ENCODE assay signal across 8 cellular contexts in the genomic region with DNA sequence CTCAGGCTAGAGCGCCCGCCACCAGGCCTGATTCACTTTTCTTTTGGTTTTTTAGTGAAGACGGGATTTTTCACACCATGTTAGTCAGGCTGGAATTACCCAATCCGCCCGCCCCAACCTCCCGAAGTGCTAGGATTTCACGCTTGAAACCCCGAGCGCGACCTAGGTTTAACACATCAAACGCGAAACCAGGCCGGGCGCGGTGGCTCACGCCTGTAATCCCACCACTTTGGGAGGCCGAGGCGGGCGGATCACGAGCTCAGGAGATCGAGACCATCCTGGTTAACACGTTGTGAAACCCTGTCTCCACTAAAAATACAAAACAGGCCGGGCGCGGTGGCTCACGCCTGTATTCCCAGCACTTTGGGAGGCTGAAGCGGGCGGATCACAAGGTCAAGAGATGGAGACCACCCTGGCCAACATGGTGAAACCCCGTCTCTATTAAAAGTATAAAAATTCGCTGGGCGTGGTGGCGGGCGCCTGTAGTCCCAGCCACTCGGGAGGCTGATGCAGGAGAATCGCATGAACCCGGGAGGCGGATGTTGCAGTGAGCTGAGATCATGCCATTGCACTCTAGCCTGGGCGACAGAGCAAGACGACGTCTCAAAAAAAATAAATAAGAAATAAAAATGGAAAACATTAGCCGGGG. TPM values are rescaled to one million over a fixed set of nuclear protein-coding genes. Genes with fewer than 3 reads are reported as not detected.
DNase-seq lines count a peak whose midpoint lies in the region; ATAC-seq and TF ChIP-seq lines count a peak whose summit lies in the region.
"Not testable (repeated sequence)": the region's sequence is repeated elsewhere in the genome, so short reads cannot be mapped to it uniquely, and the experiment has no call there.

No MANE protein-coding gene starts in this region.

- DNase-seq in EH (ENCODE audit: low read depth) (peak; percentile 90), HT-29 (ENCODE audit: low spot score) (peak; percentile 99), NOMO-1 treated with DMSO at 0.1 percent for 48 hours (lab: John Stamatoyannopoulos, UW; ENCODE audit: unreplicated experiment) (peak; percentile 54), cardiac fibroblast (ENCODE audit: low read depth in 2 of 2) (peak; percentile 79 to 88), psoas muscle (peak; percentile 72 to 83), suprapubic skin (ENCODE audit: low spot score in 2 of 2) (peak; percentile 92 to 93)
- DNase-seq in activated CD4-positive, alpha-beta T cell treated with anti-CD3 and anti-CD28 coated beads, Interleukin-2, amount 50 U/mL, for 48 hours, result peak; percentile 82 to 88

- H3K9me3 ChIP-seq in iPS-18a (ENCODE audit: control insufficient read depth, low read depth, low read length); psoas muscle; suprapubic skin: not testable (repeated sequence)

- not testable (repeated sequence) for TF ChIP-seq EP300 in suprapubic skin (IDR thresholded peaks at IDR 0.05)

- TF ChIP-seq CTCF in cardiac fibroblast (IDR thresholded peaks at IDR 0.05; ENCODE audit: low read depth, low read length); psoas muscle (IDR thresholded peaks at IDR 0.05); suprapubic skin (IDR thresholded peaks at IDR 0.05): not testable (repeated sequence)

- peak overlapping the region; percentile 97 to 99 for H3K4me3 ChIP-seq in cardiac fibroblast (replicated peaks in 1 of 2; ENCODE audit: low read depth in 2 of 2, low read length in 2 of 2)
- H3K4me3 ChIP-seq in iPS-18a (ENCODE audit: low read length), result peak overlapping the region; percentile 77
- H3K4me3 ChIP-seq in psoas muscle, result peak overlapping the region; percentile 84
- H3K4me3 ChIP-seq in suprapubic skin, result peak overlapping the region; percentile 92

- peak; percentile 19 to 34 (median 26) for ATAC-seq in psoas muscle

- not testable (repeated sequence) for TF ChIP-seq POLR2A in suprapubic skin (IDR thresholded peaks at IDR 0.05)

- 1 to 2% (median 2%) methylated on average over 41 of the region's 41 CpGs for WGBS in psoas muscle, 3 donors
- 1% methylated on average over 41 of the region's 41 CpGs for WGBS in suprapubic skin

- H3K9ac ChIP-seq in iPS-18a (ENCODE audit: low read length), result peak overlapping the region; percentile 77

- H3K27me3 ChIP-seq in iPS-18a (ENCODE audit: control insufficient read depth, insufficient read depth, low read length); psoas muscle (ENCODE audit: insufficient read depth in 3 of 3, low read length in 2 of 3); suprapubic skin: not testable (repeated sequence)

- intact Hi-C loops in psoas muscle (cut with DNase I), result loop anchor here in 1 of 2 donors (2.0 kb wide), 1 partner anchor 40 kb away; a partner anchor contains a TSS

- peak overlapping the region; percentile 83 for H3K27ac ChIP-seq in iPS-18a (ENCODE audit: low read length)
- peak overlapping the region; percentile 100 for H3K27ac ChIP-seq in psoas muscle
- peak overlapping the region; percentile 97 for H3K27ac ChIP-seq in suprapubic skin

- H3K36me3 ChIP-seq in iPS-18a (ENCODE audit: control insufficient read depth, low read depth, low read length), result peaks cover 10% of the 10 kb centered on the region
- peaks cover 0 to 22% of the 10 kb centered on the region in 2 donors for H3K36me3 ChIP-seq in psoas muscle (ENCODE audit: insufficient read depth in 1 of 2, low read depth in 1 of 2)
- H3K36me3 ChIP-seq in suprapubic skin, result not testable (repeated sequence)

- H3K4me1 ChIP-seq in iPS-18a (ENCODE audit: control insufficient read depth, low read depth, low read length), result not testable (repeated sequence)
- H3K4me1 ChIP-seq in psoas muscle (peaks cover 12% of the 10 kb centered on the region), suprapubic skin (peaks cover 44% of the 10 kb centered on the region)

RNA-seq across cellular contexts. Expression of a gene that starts 1.4 kb away (rescaled TPM):
- total RNA-seq in HT-29 (2014; rRNA removed; shearing (Covaris generic)), result 183 and 191 TPM in 2 replicates
- total RNA-seq in psoas muscle, result 10 to 100 TPM; 32.9 to 74.9 (median 54.2) TPM
- 100 to 1,000 TPM in 1 of 3 donors, 10 to 100 TPM in 2; 90.1 to 121 (median 92.5) TPM for polyA plus RNA-seq in psoas muscle
- total RNA-seq in suprapubic skin, result 10 to 100 TPM; 63.3 to 79.8 (median 70.3) TPM

RNA-seq across cellular contexts. Expression of a gene that starts 8.2 kb away (rescaled TPM):
- total RNA-seq in HT-29 (2014; rRNA removed; shearing (Covaris generic)), result 0.61 TPM in 1 of 2 replicates, not detected in the other
- total RNA-seq in psoas muscle, result not detected
- not detected for polyA plus RNA-seq in psoas muscle
- total RNA-seq in suprapubic skin, result not detected

RNA-seq across cellular contexts. Expression of a gene that starts 9.0 kb away (rescaled TPM):
- 64.6 and 80.6 TPM in 2 replicates for total RNA-seq in HT-29 (2014; rRNA removed; shearing (Covaris generic))
- total RNA-seq in psoas muscle (10 to 100 TPM; 16.0 to 24.6 (median 20.7) TPM), suprapubic skin (10 to 100 TPM; 26.8 to 47.8 (median 43.2) TPM)
- 10 to 100 TPM; 18.2 to 21.1 (median 21.1) TPM for polyA plus RNA-seq in psoas muscle

RNA-seq across cellular contexts. Expression of a gene that starts 35.6 kb away (rescaled TPM):
- 24.4 and 31.7 TPM in 2 replicates for total RNA-seq in HT-29 (2014; rRNA removed; shearing (Covaris generic))
- total RNA-seq in psoas muscle, result 10 to 100 TPM; 38.3 to 45.4 (median 41.9) TPM
- polyA plus RNA-seq in psoas muscle, result 10 to 100 TPM; 36.3 to 67.0 (median 49.7) TPM
- total RNA-seq in suprapubic skin, result 100 to 1,000 TPM in 3 of 4 donors, 10 to 100 TPM in 1; 88.1 to 156 (median 115) TPM

RNA-seq across cellular contexts. Expression of a gene that starts 39.9 kb away (rescaled TPM):
- total RNA-seq in HT-29 (2014; rRNA removed; shearing (Covaris generic)), result 418 and 438 TPM in 2 replicates
- 100 to 1,000 TPM in 3 of 4 donors, 10 to 100 TPM in 1; 62.6 to 187 (median 132) TPM for total RNA-seq in psoas muscle
- 100 to 1,000 TPM; 149 to 374 (median 208) TPM for polyA plus RNA-seq in psoas muscle
- 100 to 1,000 TPM; 170 to 234 (median 198) TPM for total RNA-seq in suprapubic skin

Comparison
In these comparisons a context has a peak if more than half of its experiments do, and no peak if none do; other contexts are left out.
1. Peak in every context shown above with its lines: DNase-seq, ATAC-seq, H3K4me3 ChIP-seq and H3K27ac ChIP-seq.